1 cellular context compared by ENCODE assay signal in the genomic region with DNA sequence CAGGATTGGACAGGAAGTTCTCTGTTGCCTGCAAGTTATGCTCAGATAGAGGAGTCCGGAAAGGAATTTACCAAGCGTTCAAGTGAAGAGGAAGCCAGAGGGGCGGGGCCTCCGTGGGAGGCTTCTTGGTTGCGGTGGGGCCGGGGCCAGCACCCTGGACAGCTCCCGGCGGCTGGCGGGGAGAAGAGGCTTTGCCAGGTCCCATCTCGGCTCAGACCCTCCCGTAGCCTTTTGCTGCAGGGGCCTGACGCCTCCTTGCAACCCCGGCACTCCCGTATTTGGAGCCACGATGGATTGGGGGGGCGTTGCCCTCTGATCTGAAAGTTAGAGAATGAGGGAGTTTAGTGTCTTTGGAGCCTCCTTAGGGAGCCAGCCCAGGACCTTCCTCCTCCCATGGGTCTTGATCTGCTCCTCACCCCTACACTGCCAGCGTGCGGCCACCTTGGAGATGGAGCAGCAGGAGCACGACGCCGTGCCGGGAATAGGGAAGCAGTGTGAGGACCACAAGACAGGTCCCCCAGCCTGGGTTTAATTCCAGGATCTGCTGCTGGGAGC.
TF ChIP-seq lines count a peak whose summit lies in the region.

No MANE protein-coding gene starts in this region.

TF ChIP-seq in WTC11, 78 proteins besides CTCF, POLR2A, EP300 and RAD21 (continued from another document):
- no peak for TF ChIP-seq KAT7 (CRISPR knock-in tag; IDR thresholded peaks at IDR 0.05; ENCODE audit: borderline replicate concordance)
- TF ChIP-seq NFYB (CRISPR knock-in tag; conservative IDR thresholded peaks at IDR 0.05; ENCODE audit: low read depth), result no peak
- TF ChIP-seq, protein P1, sequence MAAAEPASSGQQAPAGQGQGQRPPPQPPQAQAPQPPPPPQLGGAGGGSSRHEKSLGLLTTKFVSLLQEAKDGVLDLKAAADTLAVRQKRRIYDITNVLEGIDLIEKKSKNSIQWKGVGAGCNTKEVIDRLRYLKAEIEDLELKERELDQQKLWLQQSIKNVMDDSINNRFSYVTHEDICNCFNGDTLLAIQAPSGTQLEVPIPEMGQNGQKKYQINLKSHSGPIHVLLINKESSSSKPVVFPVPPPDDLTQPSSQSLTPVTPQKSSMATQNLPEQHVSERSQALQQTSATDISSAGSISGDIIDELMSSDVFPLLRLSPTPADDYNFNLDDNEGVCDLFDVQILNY (CRISPR knock-in tag; IDR thresholded peaks at IDR 0.05), result no peak
- TF ChIP-seq NFE2L1 (CRISPR knock-in tag; IDR thresholded peaks at IDR 0.05), result no peak
- TF ChIP-seq, protein P2, sequence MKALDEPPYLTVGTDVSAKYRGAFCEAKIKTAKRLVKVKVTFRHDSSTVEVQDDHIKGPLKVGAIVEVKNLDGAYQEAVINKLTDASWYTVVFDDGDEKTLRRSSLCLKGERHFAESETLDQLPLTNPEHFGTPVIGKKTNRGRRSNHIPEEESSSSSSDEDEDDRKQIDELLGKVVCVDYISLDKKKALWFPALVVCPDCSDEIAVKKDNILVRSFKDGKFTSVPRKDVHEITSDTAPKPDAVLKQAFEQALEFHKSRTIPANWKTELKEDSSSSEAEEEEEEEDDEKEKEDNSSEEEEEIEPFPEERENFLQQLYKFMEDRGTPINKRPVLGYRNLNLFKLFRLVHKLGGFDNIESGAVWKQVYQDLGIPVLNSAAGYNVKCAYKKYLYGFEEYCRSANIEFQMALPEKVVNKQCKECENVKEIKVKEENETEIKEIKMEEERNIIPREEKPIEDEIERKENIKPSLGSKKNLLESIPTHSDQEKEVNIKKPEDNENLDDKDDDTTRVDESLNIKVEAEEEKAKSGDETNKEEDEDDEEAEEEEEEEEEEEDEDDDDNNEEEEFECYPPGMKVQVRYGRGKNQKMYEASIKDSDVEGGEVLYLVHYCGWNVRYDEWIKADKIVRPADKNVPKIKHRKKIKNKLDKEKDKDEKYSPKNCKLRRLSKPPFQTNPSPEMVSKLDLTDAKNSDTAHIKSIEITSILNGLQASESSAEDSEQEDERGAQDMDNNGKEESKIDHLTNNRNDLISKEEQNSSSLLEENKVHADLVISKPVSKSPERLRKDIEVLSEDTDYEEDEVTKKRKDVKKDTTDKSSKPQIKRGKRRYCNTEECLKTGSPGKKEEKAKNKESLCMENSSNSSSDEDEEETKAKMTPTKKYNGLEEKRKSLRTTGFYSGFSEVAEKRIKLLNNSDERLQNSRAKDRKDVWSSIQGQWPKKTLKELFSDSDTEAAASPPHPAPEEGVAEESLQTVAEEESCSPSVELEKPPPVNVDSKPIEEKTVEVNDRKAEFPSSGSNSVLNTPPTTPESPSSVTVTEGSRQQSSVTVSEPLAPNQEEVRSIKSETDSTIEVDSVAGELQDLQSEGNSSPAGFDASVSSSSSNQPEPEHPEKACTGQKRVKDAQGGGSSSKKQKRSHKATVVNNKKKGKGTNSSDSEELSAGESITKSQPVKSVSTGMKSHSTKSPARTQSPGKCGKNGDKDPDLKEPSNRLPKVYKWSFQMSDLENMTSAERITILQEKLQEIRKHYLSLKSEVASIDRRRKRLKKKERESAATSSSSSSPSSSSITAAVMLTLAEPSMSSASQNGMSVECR (CRISPR knock-in tag; IDR thresholded peaks at IDR 0.05; ENCODE audit: borderline replicate concordance), result peak; percentile 90
- TF ChIP-seq, protein P3, sequence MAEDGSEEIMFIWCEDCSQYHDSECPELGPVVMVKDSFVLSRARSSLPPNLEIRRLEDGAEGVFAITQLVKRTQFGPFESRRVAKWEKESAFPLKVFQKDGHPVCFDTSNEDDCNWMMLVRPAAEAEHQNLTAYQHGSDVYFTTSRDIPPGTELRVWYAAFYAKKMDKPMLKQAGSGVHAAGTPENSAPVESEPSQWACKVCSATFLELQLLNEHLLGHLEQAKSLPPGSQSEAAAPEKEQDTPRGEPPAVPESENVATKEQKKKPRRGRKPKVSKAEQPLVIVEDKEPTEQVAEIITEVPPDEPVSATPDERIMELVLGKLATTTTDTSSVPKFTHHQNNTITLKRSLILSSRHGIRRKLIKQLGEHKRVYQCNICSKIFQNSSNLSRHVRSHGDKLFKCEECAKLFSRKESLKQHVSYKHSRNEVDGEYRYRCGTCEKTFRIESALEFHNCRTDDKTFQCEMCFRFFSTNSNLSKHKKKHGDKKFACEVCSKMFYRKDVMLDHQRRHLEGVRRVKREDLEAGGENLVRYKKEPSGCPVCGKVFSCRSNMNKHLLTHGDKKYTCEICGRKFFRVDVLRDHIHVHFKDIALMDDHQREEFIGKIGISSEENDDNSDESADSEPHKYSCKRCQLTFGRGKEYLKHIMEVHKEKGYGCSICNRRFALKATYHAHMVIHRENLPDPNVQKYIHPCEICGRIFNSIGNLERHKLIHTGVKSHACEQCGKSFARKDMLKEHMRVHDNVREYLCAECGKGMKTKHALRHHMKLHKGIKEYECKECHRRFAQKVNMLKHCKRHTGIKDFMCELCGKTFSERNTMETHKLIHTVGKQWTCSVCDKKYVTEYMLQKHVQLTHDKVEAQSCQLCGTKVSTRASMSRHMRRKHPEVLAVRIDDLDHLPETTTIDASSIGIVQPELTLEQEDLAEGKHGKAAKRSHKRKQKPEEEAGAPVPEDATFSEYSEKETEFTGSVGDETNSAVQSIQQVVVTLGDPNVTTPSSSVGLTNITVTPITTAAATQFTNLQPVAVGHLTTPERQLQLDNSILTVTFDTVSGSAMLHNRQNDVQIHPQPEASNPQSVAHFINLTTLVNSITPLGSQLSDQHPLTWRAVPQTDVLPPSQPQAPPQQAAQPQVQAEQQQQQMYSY (CRISPR knock-in tag; IDR thresholded peaks at IDR 0.05), result no peak
- TF ChIP-seq, protein P4, sequence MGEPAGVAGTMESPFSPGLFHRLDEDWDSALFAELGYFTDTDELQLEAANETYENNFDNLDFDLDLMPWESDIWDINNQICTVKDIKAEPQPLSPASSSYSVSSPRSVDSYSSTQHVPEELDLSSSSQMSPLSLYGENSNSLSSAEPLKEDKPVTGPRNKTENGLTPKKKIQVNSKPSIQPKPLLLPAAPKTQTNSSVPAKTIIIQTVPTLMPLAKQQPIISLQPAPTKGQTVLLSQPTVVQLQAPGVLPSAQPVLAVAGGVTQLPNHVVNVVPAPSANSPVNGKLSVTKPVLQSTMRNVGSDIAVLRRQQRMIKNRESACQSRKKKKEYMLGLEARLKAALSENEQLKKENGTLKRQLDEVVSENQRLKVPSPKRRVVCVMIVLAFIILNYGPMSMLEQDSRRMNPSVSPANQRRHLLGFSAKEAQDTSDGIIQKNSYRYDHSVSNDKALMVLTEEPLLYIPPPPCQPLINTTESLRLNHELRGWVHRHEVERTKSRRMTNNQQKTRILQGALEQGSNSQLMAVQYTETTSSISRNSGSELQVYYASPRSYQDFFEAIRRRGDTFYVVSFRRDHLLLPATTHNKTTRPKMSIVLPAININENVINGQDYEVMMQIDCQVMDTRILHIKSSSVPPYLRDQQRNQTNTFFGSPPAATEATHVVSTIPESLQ (CRISPR knock-in tag; IDR thresholded peaks at IDR 0.05), result no peak
- TF ChIP-seq, protein P5, sequence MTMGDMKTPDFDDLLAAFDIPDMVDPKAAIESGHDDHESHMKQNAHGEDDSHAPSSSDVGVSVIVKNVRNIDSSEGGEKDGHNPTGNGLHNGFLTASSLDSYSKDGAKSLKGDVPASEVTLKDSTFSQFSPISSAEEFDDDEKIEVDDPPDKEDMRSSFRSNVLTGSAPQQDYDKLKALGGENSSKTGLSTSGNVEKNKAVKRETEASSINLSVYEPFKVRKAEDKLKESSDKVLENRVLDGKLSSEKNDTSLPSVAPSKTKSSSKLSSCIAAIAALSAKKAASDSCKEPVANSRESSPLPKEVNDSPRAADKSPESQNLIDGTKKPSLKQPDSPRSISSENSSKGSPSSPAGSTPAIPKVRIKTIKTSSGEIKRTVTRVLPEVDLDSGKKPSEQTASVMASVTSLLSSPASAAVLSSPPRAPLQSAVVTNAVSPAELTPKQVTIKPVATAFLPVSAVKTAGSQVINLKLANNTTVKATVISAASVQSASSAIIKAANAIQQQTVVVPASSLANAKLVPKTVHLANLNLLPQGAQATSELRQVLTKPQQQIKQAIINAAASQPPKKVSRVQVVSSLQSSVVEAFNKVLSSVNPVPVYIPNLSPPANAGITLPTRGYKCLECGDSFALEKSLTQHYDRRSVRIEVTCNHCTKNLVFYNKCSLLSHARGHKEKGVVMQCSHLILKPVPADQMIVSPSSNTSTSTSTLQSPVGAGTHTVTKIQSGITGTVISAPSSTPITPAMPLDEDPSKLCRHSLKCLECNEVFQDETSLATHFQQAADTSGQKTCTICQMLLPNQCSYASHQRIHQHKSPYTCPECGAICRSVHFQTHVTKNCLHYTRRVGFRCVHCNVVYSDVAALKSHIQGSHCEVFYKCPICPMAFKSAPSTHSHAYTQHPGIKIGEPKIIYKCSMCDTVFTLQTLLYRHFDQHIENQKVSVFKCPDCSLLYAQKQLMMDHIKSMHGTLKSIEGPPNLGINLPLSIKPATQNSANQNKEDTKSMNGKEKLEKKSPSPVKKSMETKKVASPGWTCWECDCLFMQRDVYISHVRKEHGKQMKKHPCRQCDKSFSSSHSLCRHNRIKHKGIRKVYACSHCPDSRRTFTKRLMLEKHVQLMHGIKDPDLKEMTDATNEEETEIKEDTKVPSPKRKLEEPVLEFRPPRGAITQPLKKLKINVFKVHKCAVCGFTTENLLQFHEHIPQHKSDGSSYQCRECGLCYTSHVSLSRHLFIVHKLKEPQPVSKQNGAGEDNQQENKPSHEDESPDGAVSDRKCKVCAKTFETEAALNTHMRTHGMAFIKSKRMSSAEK (CRISPR knock-in tag; IDR thresholded peaks at IDR 0.05; ENCODE audit: borderline replicate concordance), result no peak
- TF ChIP-seq, protein P6, sequence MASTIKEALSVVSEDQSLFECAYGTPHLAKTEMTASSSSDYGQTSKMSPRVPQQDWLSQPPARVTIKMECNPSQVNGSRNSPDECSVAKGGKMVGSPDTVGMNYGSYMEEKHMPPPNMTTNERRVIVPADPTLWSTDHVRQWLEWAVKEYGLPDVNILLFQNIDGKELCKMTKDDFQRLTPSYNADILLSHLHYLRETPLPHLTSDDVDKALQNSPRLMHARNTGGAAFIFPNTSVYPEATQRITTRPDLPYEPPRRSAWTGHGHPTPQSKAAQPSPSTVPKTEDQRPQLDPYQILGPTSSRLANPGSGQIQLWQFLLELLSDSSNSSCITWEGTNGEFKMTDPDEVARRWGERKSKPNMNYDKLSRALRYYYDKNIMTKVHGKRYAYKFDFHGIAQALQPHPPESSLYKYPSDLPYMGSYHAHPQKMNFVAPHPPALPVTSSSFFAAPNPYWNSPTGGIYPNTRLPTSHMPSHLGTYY (CRISPR knock-in tag; IDR thresholded peaks at IDR 0.05), result no peak
- TF ChIP-seq GABPB1 (CRISPR knock-in tag; IDR thresholded peaks at IDR 0.05), result no peak; the same call in 1 of the 2 replicates
- TF ChIP-seq ZNF219 (CRISPR knock-in tag; IDR thresholded peaks at IDR 0.05; ENCODE audit: borderline replicate concordance), result no peak; the same call in 1 of the 2 replicates
- TF ChIP-seq SOX15 (CRISPR knock-in tag; IDR thresholded peaks at IDR 0.05), result no peak
- TF ChIP-seq ZNF423 (CRISPR knock-in tag; IDR thresholded peaks at IDR 0.05), result no peak
- TF ChIP-seq, protein P7, sequence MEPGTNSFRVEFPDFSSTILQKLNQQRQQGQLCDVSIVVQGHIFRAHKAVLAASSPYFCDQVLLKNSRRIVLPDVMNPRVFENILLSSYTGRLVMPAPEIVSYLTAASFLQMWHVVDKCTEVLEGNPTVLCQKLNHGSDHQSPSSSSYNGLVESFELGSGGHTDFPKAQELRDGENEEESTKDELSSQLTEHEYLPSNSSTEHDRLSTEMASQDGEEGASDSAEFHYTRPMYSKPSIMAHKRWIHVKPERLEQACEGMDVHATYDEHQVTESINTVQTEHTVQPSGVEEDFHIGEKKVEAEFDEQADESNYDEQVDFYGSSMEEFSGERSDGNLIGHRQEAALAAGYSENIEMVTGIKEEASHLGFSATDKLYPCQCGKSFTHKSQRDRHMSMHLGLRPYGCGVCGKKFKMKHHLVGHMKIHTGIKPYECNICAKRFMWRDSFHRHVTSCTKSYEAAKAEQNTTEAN (CRISPR knock-in tag; IDR thresholded peaks at IDR 0.05), result no peak
- no peak for TF ChIP-seq MYBL2 (CRISPR knock-in tag; IDR thresholded peaks at IDR 0.05)
- TF ChIP-seq, protein P8, sequence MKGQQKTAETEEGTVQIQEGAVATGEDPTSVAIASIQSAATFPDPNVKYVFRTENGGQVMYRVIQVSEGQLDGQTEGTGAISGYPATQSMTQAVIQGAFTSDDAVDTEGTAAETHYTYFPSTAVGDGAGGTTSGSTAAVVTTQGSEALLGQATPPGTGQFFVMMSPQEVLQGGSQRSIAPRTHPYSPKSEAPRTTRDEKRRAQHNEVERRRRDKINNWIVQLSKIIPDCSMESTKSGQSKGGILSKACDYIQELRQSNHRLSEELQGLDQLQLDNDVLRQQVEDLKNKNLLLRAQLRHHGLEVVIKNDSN (CRISPR knock-in tag; IDR thresholded peaks at IDR 0.05), result peak; percentile 55; the same call in 1 of the 2 replicates
- no peak for TF ChIP-seq IRF2 (CRISPR knock-in tag; IDR thresholded peaks at IDR 0.05; ENCODE audit: borderline replicate concordance, low read depth)
- no peak for TF ChIP-seq NFATC4 (CRISPR knock-in tag; IDR thresholded peaks at IDR 0.05)
- TF ChIP-seq, protein P9, sequence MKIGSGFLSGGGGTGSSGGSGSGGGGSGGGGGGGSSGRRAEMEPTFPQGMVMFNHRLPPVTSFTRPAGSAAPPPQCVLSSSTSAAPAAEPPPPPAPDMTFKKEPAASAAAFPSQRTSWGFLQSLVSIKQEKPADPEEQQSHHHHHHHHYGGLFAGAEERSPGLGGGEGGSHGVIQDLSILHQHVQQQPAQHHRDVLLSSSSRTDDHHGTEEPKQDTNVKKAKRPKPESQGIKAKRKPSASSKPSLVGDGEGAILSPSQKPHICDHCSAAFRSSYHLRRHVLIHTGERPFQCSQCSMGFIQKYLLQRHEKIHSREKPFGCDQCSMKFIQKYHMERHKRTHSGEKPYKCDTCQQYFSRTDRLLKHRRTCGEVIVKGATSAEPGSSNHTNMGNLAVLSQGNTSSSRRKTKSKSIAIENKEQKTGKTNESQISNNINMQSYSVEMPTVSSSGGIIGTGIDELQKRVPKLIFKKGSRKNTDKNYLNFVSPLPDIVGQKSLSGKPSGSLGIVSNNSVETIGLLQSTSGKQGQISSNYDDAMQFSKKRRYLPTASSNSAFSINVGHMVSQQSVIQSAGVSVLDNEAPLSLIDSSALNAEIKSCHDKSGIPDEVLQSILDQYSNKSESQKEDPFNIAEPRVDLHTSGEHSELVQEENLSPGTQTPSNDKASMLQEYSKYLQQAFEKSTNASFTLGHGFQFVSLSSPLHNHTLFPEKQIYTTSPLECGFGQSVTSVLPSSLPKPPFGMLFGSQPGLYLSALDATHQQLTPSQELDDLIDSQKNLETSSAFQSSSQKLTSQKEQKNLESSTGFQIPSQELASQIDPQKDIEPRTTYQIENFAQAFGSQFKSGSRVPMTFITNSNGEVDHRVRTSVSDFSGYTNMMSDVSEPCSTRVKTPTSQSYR (CRISPR knock-in tag; IDR thresholded peaks at IDR 0.05), result no peak
- peak; percentile 72; the same call in 1 of the 2 replicates for TF ChIP-seq JUN (CRISPR knock-in tag; IDR thresholded peaks at IDR 0.05)
- TF ChIP-seq JAZF1 (CRISPR knock-in tag; IDR thresholded peaks at IDR 0.05), result no peak
- TF ChIP-seq ZNF317 (CRISPR knock-in tag; IDR thresholded peaks at IDR 0.05; ENCODE audit: borderline replicate concordance, low read depth), result no peak
- no peak for TF ChIP-seq CBFB (CRISPR knock-in tag; IDR thresholded peaks at IDR 0.05; ENCODE audit: low read depth)
